ENCODE assay signal across 16 cellular contexts in genomic region chrX:152832520-152832919, GRCh38. TPM values are rescaled to one million over a fixed set of nuclear protein-coding genes. Genes with fewer than 3 reads are reported as not detected.
DNase-seq lines count a peak whose midpoint lies in the region; ATAC-seq, FAIRE-seq and TF ChIP-seq lines count a peak whose summit lies in the region.
"Had no signal": no experiment of that assay in that cellular context is flagged by ENCODE, and none has a peak within 500 bp of the region (broad histone marks: within the 10 kb centered on the region; RNA-seq: fewer than 3 reads in every experiment).

No MANE protein-coding gene starts in this region.

- CTCF ChIA-PET in HepG2 (lab: Yijun Ruan, JAX; ENCODE audit: low intra/inter-chr PET ratio, low total read pairs), result no interaction called here
- CTCF ChIA-PET in activated CD8-positive, alpha-beta T cell treated with anti-CD3 and anti-CD28 coated beads, Interleukin-2, amount 10 ng/mL, durations not matched to agents 7 days and 5 days (lab: Charles Lee), result interaction anchor here (2.5 kb wide), 1 partner anchor 11 kb away, joined by 12 read pairs; no protein-coding TSS in a partner anchor

- POLR2A ChIA-PET in HepG2 (lab: Yijun Ruan, JAX), result no interaction called here
- POLR2A ChIA-PET in activated CD8-positive, alpha-beta T cell treated with anti-CD3 and anti-CD28 coated beads, Interleukin-2, amount 10 ng/mL, durations not matched to agents 7 days and 5 days (lab: Charles Lee), result no interaction called here

- H3K9me3 Mint-ChIP-seq in activated CD8-positive, alpha-beta T cell treated with anti-CD3 and anti-CD28 coated beads, Interleukin-2, amount 10 ng/mL, durations not matched to agents 7 days and 5 days (ENCODE audit: insufficient read depth), result no peaks in the 10 kb centered on the region
- H3K9me3 Mint-ChIP-seq in stimulated activated naive CD8-positive, alpha-beta T cell treated with anti-CD3 and anti-CD28 coated beads, Interleukin-15, amount 100 ng/mL, for 72 hours, result no peaks in the 10 kb centered on the region

- TF ChIP-seq RAD21 in HepG2 (CRISPR knock-in tag; IDR thresholded peaks at IDR 0.05), result no peak

- H3K4me3 ChIP-seq in HepG2 (replicated peaks in 1 of 3; ENCODE audit: insufficient read depth in 1 of 3, low read depth in 2 of 3, low read length in 3 of 3), result peak overlapping the region in 2 of 3 experiments; percentile 75 to 84; a peak in 4 of 6 replicates
- H3K4me3 ChIP-seq in right lobe of liver, result peak overlapping the region in 1 of 3 donors; percentile 66
- peak overlapping the region; percentile 84 for H3K4me3 ChIP-seq in iPS-18a (ENCODE audit: low read length)

- H3K4me2 ChIP-seq in HepG2 (ENCODE audit: low read depth, low read length), result peak overlapping the region; percentile 77

- ATAC-seq in HepG2 (no peak), right lobe of liver (no peak), HG03108 (IDR thresholded peaks at IDR 0.05; ENCODE audit: unreplicated experiment) (no peak), HG03280 (IDR thresholded peaks at IDR 0.05; ENCODE audit: unreplicated experiment) (no peak)
- ATAC-seq in activated CD8-positive, alpha-beta T cell treated with anti-CD3 and anti-CD28 coated beads, Interleukin-2, amount 10 ng/mL, durations not matched to agents 7 days and 5 days, result no peak
- ATAC-seq in stimulated activated naive CD8-positive, alpha-beta T cell treated with anti-CD3 and anti-CD28 coated beads, Interleukin-15, amount 100 ng/mL, for 72 hours, result no peak
- ATAC-seq: psoas muscle had no signal

- H3K79me2 ChIP-seq in HepG2 (ENCODE audit: insufficient read depth, low read length), result peaks cover 46% of the 10 kb centered on the region

- TF ChIP-seq CTCF in HepG2 (CRISPR knock-in tag; IDR thresholded peaks at IDR 0.05) (no peak), right lobe of liver (IDR thresholded peaks at IDR 0.05) (no peak)

- BruUV-seq in HepG2 (replicated peaks; lab: Mats Ljungman, UMichigan), result no TSS peak

- H3K27ac ChIP-seq in HepG2 (ENCODE audit: extremely low read length, insufficient read depth, low read length) (peak overlapping the region; percentile 95), right lobe of liver (no peak overlapping the region), iPS-18a (ENCODE audit: low read length) (no peak overlapping the region)
- H3K27ac ChIP-seq: psoas muscle had no signal

- 0 out of 2 replicates have a peak, but pooled peaks cover 3% of the 10 kb centered on the region for H4K20me1 ChIP-seq in HepG2 (ENCODE audit: insufficient read depth, low read length)

- H3K9me3 ChIP-seq in HepG2 (ENCODE audit: low read length) (no peaks in the 10 kb centered on the region), right lobe of liver (no peaks in the 10 kb centered on the region), iPS-18a (ENCODE audit: control insufficient read depth, low read depth, low read length) (peaks cover 12% of the 10 kb centered on the region)
- H3K9me3 ChIP-seq: psoas muscle, tibial nerve had no signal

- H3K27me3 ChIP-seq in HepG2 (ENCODE audit: control insufficient read depth in 1 of 2, insufficient read depth in 2 of 2, low read length in 2 of 2) (no peaks in the 10 kb centered on the region; a peak in 1 of 5 replicates), right lobe of liver (no peaks in the 10 kb centered on the region), iPS-18a (ENCODE audit: control insufficient read depth, insufficient read depth, low read length) (no peaks in the 10 kb centered on the region)
- H3K27me3 ChIP-seq: tibial nerve had no signal

- no peaks in the 10 kb centered on the region for H3K27me3 Mint-ChIP-seq in activated CD8-positive, alpha-beta T cell treated with anti-CD3 and anti-CD28 coated beads, Interleukin-2, amount 10 ng/mL, durations not matched to agents 7 days and 5 days (ENCODE audit: low read depth)
- H3K27me3 Mint-ChIP-seq in stimulated activated naive CD8-positive, alpha-beta T cell treated with anti-CD3 and anti-CD28 coated beads, Interleukin-15, amount 100 ng/mL, for 72 hours, result no peaks in the 10 kb centered on the region

- H3K36me3 Mint-ChIP-seq in activated CD8-positive, alpha-beta T cell treated with anti-CD3 and anti-CD28 coated beads, Interleukin-2, amount 10 ng/mL, durations not matched to agents 7 days and 5 days (ENCODE audit: low read depth), result peaks cover 15% of the 10 kb centered on the region

- peaks cover 30% of the 10 kb centered on the region for H3K4me1 ChIP-seq in HepG2 (ENCODE audit: insufficient read depth, low read length)
- H3K4me1 ChIP-seq in right lobe of liver, result peaks cover 0 to 12% (median 0%) of the 10 kb centered on the region in 4 donors
- H3K4me1 ChIP-seq in iPS-18a (ENCODE audit: control insufficient read depth, low read depth, low read length), result no peaks in the 10 kb centered on the region
- H3K4me1 ChIP-seq: psoas muscle had no signal

- intact Hi-C loops in HepG2 (cut with micrococcal nuclease; ENCODE audit: unreplicated experiment), result no loop called here
- intact Hi-C loops in right lobe of liver (cut with DNase I), result no loop called here

- TF ChIP-seq EP300 in HepG2 (IDR thresholded peaks at IDR 0.05; ENCODE audit: low read depth in 2 of 2, low read length in 2 of 2) (no peak), HepG2 (CRISPR knock-in tag; IDR thresholded peaks at IDR 0.05; ENCODE audit: borderline replicate concordance) (no peak)

- no peak for DNase-seq in HepG2 (ENCODE audit: low spot score)
- DNase-seq in right lobe of liver, result no peak
- no peak for DNase-seq in activated CD8-positive, alpha-beta T cell treated with anti-CD3 and anti-CD28 coated beads, Interleukin-2, amount 10 ng/mL, durations not matched to agents 7 days and 5 days
- no peak for DNase-seq in stimulated activated naive CD8-positive, alpha-beta T cell treated with anti-CD3 and anti-CD28 coated beads, Interleukin-15, amount 100 ng/mL, for 72 hours
- no peak for DNase-seq in NCI-H1694 (lab: John Stamatoyannopoulos, UW)
- DNase-seq: activated CD4-positive, alpha-beta T cell treated with anti-CD3 and anti-CD28 coated beads for 4 hours; COR-L47; erythroblast; H7; NCI-H446 treated with DMSO at 0.1 percent for 48 hours; psoas muscle; SHP77 treated with DMSO at 0.1 percent for 48 hours had no signal

- peaks cover 19% of the 10 kb centered on the region for H3K4me1 Mint-ChIP-seq in activated CD8-positive, alpha-beta T cell treated with anti-CD3 and anti-CD28 coated beads, Interleukin-2, amount 10 ng/mL, durations not matched to agents 7 days and 5 days (ENCODE audit: low read depth)
- peaks cover 33% of the 10 kb centered on the region for H3K4me1 Mint-ChIP-seq in stimulated activated naive CD8-positive, alpha-beta T cell treated with anti-CD3 and anti-CD28 coated beads, Interleukin-15, amount 100 ng/mL, for 72 hours

- H2AFZ ChIP-seq in HepG2 (ENCODE audit: low read length), result no peak overlapping the region

- in situ Hi-C loops in HepG2 (cut with HindIII; ENCODE audit: extremely low pct_ligation_motif_present, low pct_unique_long_range_greater_than_20kb), result no loop called here

- H3K36me3 ChIP-seq in HepG2 (replicated peaks in 1 of 2; ENCODE audit: control insufficient read depth in 1 of 2, insufficient read depth in 2 of 2, low read length in 2 of 2) (0 out of 5 replicates have a peak, but pooled peaks cover 0 to 6% of the 10 kb centered on the region in 2 experiments), right lobe of liver (no peaks in the 10 kb centered on the region), iPS-18a (ENCODE audit: control insufficient read depth, low read depth, low read length) (peaks cover 4% of the 10 kb centered on the region)

- no peak for FAIRE-seq in HepG2 (lab: Jason Lieb, UNC)

- peak overlapping the region; percentile 92 for H3K4me3 Mint-ChIP-seq in activated CD8-positive, alpha-beta T cell treated with anti-CD3 and anti-CD28 coated beads, Interleukin-2, amount 10 ng/mL, durations not matched to agents 7 days and 5 days
- peak overlapping the region; percentile 96 to 97 for H3K4me3 Mint-ChIP-seq in stimulated activated naive CD8-positive, alpha-beta T cell treated with anti-CD3 and anti-CD28 coated beads, Interleukin-15, amount 100 ng/mL, for 72 hours

- H3K9ac ChIP-seq in HepG2 (ENCODE audit: insufficient read depth, low read depth, low read length) (peak overlapping the region; percentile 91; the same call in 1 of the 2 replicates), iPS-18a (ENCODE audit: low read length) (no peak overlapping the region)

- 100% methylated on average over 3 of the region's 5 CpGs for WGBS in HepG2 (ENCODE audit: low lambda C conversion rate)
- 82% methylated on average over 5 of the region's 5 CpGs for WGBS in right lobe of liver (ENCODE audit: insufficient coverage, low coverage, low lambda C conversion rate, missing lambda C conversion rate)

- no peak overlapping the region for H3K27ac Mint-ChIP-seq in activated CD8-positive, alpha-beta T cell treated with anti-CD3 and anti-CD28 coated beads, Interleukin-2, amount 10 ng/mL, durations not matched to agents 7 days and 5 days
- H3K27ac Mint-ChIP-seq in stimulated activated naive CD8-positive, alpha-beta T cell treated with anti-CD3 and anti-CD28 coated beads, Interleukin-15, amount 100 ng/mL, for 72 hours, result no peak overlapping the region

- TF ChIP-seq POLR2A in HepG2 (IDR thresholded peaks at IDR 0.05; ENCODE audit: insufficient read depth in 1 of 2, low read depth in 2 of 2, low read length in 2 of 2) (no peak), right lobe of liver (IDR thresholded peaks at IDR 0.05) (no peak)

RNA-seq across cellular contexts. Expression of gene NSDHL, which starts 1.7 kb away (rescaled TPM):
- total RNA-seq in HepG2 (2016; rRNA removed; fragmentation: Illumina TruSeq; extraction: Trizol), result 47.6 and 49.3 TPM in 2 replicates
- total RNA-seq in HepG2 (2016; cell fraction: cytosol; rRNA removed; fragmentation: Illumina TruSeq; extraction: Trizol; ENCODE audit: low read depth), result 14.6 and 16.3 TPM in 2 replicates
- 48.7 and 49.0 TPM in 2 replicates for total RNA-seq in HepG2 (2016; cell fraction: insoluble cytoplasmic fraction; rRNA removed; fragmentation: Illumina TruSeq; extraction: Trizol)
- total RNA-seq in HepG2 (2016; cell fraction: membrane; rRNA removed; fragmentation: Illumina TruSeq; extraction: Trizol), result 15.7 and 16.5 TPM in 2 replicates
- total RNA-seq in HepG2 (2016; cell fraction: nucleus; rRNA removed; fragmentation: Illumina TruSeq; extraction: Trizol), result 32.0 and 33.8 TPM in 2 replicates
- 26.2 and 35.9 TPM in 2 replicates for polyA plus RNA-seq in HepG2 (2011; rRNA removed)
- 22.8 and 35.7 TPM in 2 replicates for polyA plus RNA-seq in HepG2 (2011; cell fraction: cytosol; rRNA removed)
- 8.5 and 13.3 TPM in 2 replicates for polyA plus RNA-seq in HepG2 (2011; cell fraction: nucleus; rRNA removed)
- 34.8 and 39.7 TPM in 2 replicates for polyA plus RNA-seq in HepG2 (2012)
- polyA plus RNA-seq in HepG2 (2016; cell fraction: cytosol; fragmentation: Illumina TruSeq; extraction: Trizol; ENCODE audit: low read depth), result 12.6 and 14.3 TPM in 2 replicates
- polyA plus RNA-seq in HepG2 (2016; cell fraction: insoluble cytoplasmic fraction; fragmentation: Illumina TruSeq; extraction: Trizol; ENCODE audit: low read depth), result 60.9 and 65.3 TPM in 2 replicates
- 12.5 and 13.4 TPM in 2 replicates for polyA plus RNA-seq in HepG2 (2016; cell fraction: membrane; fragmentation: Illumina TruSeq; extraction: Trizol; ENCODE audit: low read depth)
- polyA plus RNA-seq in HepG2 (2016; cell fraction: nucleus; fragmentation: Illumina TruSeq; extraction: Trizol; ENCODE audit: insufficient read depth, low read depth), result 55.3 and 58.9 TPM in 2 replicates
- 25.4 and 33.9 TPM in 2 replicates for polyA minus RNA-seq in HepG2 (2011; rRNA and poly(A)+ RNA removed; ENCODE audit: low replicate concordance)
- 10.3 and 13.8 TPM in 2 replicates for polyA minus RNA-seq in HepG2 (2011; cell fraction: cytosol; rRNA and poly(A)+ RNA removed)
- polyA minus RNA-seq in HepG2 (2011; cell fraction: nucleus; rRNA and poly(A)+ RNA removed), result 9.4 and 11.8 TPM in 2 replicates
- 10 to 100 TPM; 16.1 to 38.2 (median 20.9) TPM for total RNA-seq in right lobe of liver
- 10 to 100 TPM; 14.2 to 15.5 TPM for total RNA-seq in activated CD8-positive, alpha-beta T cell treated with anti-CD3 and anti-CD28 coated beads, Interleukin-2, amount 10 ng/mL, durations not matched to agents 7 days and 5 days

RNA-seq across cellular contexts. Expression of gene CETN2, which starts 2.0 kb away (rescaled TPM):
- 85.4 and 129 TPM in 2 replicates for total RNA-seq in HepG2 (2016; rRNA removed; fragmentation: Illumina TruSeq; extraction: Trizol)
- 13.7 and 14.5 TPM in 2 replicates for total RNA-seq in HepG2 (2016; cell fraction: cytosol; rRNA removed; fragmentation: Illumina TruSeq; extraction: Trizol; ENCODE audit: low read depth)
- 81.8 and 138 TPM in 2 replicates for total RNA-seq in HepG2 (2016; cell fraction: insoluble cytoplasmic fraction; rRNA removed; fragmentation: Illumina TruSeq; extraction: Trizol)
- total RNA-seq in HepG2 (2016; cell fraction: membrane; rRNA removed; fragmentation: Illumina TruSeq; extraction: Trizol), result 25.4 and 26.6 TPM in 2 replicates
- 30.6 and 31.1 TPM in 2 replicates for total RNA-seq in HepG2 (2016; cell fraction: nucleus; rRNA removed; fragmentation: Illumina TruSeq; extraction: Trizol)
- 13.1 and 17.2 TPM in 2 replicates for polyA plus RNA-seq in HepG2 (2011; rRNA removed)
- polyA plus RNA-seq in HepG2 (2011; cell fraction: cytosol; rRNA removed), result 6.3 and 10.9 TPM in 2 replicates
- 1.7 and 2.4 TPM in 2 replicates for polyA plus RNA-seq in HepG2 (2011; cell fraction: nucleus; rRNA removed)
- polyA plus RNA-seq in HepG2 (2012), result 24.0 and 37.8 TPM in 2 replicates
- 19.4 and 20.8 TPM in 2 replicates for polyA plus RNA-seq in HepG2 (2016; cell fraction: cytosol; fragmentation: Illumina TruSeq; extraction: Trizol; ENCODE audit: low read depth)
- polyA plus RNA-seq in HepG2 (2016; cell fraction: insoluble cytoplasmic fraction; fragmentation: Illumina TruSeq; extraction: Trizol; ENCODE audit: low read depth), result 155 and 178 TPM in 2 replicates
- 29.5 and 30.2 TPM in 2 replicates for polyA plus RNA-seq in HepG2 (2016; cell fraction: membrane; fragmentation: Illumina TruSeq; extraction: Trizol; ENCODE audit: low read depth)
- polyA plus RNA-seq in HepG2 (2016; cell fraction: nucleus; fragmentation: Illumina TruSeq; extraction: Trizol; ENCODE audit: insufficient read depth, low read depth), result 52.9 and 59.1 TPM in 2 replicates
- 3.1 and 8.5 TPM in 2 replicates for polyA minus RNA-seq in HepG2 (2011; rRNA and poly(A)+ RNA removed; ENCODE audit: low replicate concordance)
- 6.4 and 6.5 TPM in 2 replicates for polyA minus RNA-seq in HepG2 (2011; cell fraction: cytosol; rRNA and poly(A)+ RNA removed)
- 2.8 and 3.1 TPM in 2 replicates for polyA minus RNA-seq in HepG2 (2011; cell fraction: nucleus; rRNA and poly(A)+ RNA removed)
- total RNA-seq in right lobe of liver, result 10 to 100 TPM in 5 of 6 experiments, 1 to 10 TPM in 1; 8.4 to 11.4 (median 10.9) TPM
- total RNA-seq in activated CD8-positive, alpha-beta T cell treated with anti-CD3 and anti-CD28 coated beads, Interleukin-2, amount 10 ng/mL, durations not matched to agents 7 days and 5 days, result 10 to 100 TPM; 11.1 to 11.6 TPM
